16 cellular contexts compared by ENCODE assay signal in genomic region chr2:234966340-234966739, GRCh38. TPM values are rescaled to one million over a fixed set of nuclear protein-coding genes. Genes with fewer than 3 reads are reported as not detected.
DNase-seq lines count a peak whose midpoint lies in the region; ATAC-seq and TF ChIP-seq lines count a peak whose summit lies in the region.
"Had no signal": no experiment of that assay in that cellular context is flagged by ENCODE, and none has a peak within 500 bp of the region (broad histone marks: within the 10 kb centered on the region; RNA-seq: fewer than 3 reads in every experiment).

No MANE protein-coding gene starts in this region.

- H3K36me3 Mint-ChIP-seq in endodermal cell (ENCODE audit: low read depth): peaks cover 20% of the 10 kb centered on the region

- ATAC-seq in sciatic nerve: no peak
- ATAC-seq: GM23338, HepG2 had no signal

- H3K4me3 ChIP-seq in endodermal cell (ENCODE audit: low read length): no peak overlapping the region
- H3K4me3 ChIP-seq: GM23338 had no signal

- peaks cover 10% of the 10 kb centered on the region for H3K4me1 ChIP-seq in endodermal cell (ENCODE audit: control insufficient read depth, insufficient read depth, low read length)
- H3K4me1 ChIP-seq: Caco-2 had no signal

- H3K9me3 ChIP-seq in endodermal cell (ENCODE audit: control insufficient read depth, low read length): no peaks in the 10 kb centered on the region
- H3K9me3 ChIP-seq: BE2C, Caco-2 had no signal

- POLR2A ChIA-PET in HEK293T (lab: Yijun Ruan, JAX): no interaction called here

- no peak overlapping the region for H3K27ac Mint-ChIP-seq in endodermal cell
- H3K27ac Mint-ChIP-seq: CD4-positive, alpha-beta T cell; GM23338; IgD-negative memory B cell had no signal

- intact Hi-C loops in sciatic nerve (cut with DNase I): no loop called here

- H3K36me3 ChIP-seq in endodermal cell (ENCODE audit: control insufficient read depth, insufficient read depth, low read length): peaks cover 39% of the 10 kb centered on the region

- no peak overlapping the region for H3K9ac ChIP-seq in endodermal cell (ENCODE audit: extremely low read depth, low read length, poor library complexity, severe bottlenecking)

- H3K27ac ChIP-seq in endodermal cell (ENCODE audit: low read depth, low read length): no peak overlapping the region

- no peaks in the 10 kb centered on the region for H3K27me3 Mint-ChIP-seq in endodermal cell (ENCODE audit: insufficient read depth)

- no peak for TF ChIP-seq CTCF in endodermal cell (conservative IDR thresholded peaks at IDR 0.05)

- CTCF ChIA-PET in HEK293T (lab: Yijun Ruan, JAX): no interaction called here

- no peak for DNase-seq in HEK293T (ENCODE audit: extremely low spot score)
- peak; percentile 5 for DNase-seq in NOMO-1 treated with DMSO at 0.1 percent for 48 hours (lab: John Stamatoyannopoulos, UW; ENCODE audit: unreplicated experiment)
- DNase-seq in endodermal cell: peak; percentile 3
- peak; percentile 1 for DNase-seq in sciatic nerve (ENCODE audit: low spot score)
- no peak for DNase-seq in SHP77 (lab: John Stamatoyannopoulos, UW)
- DNase-seq in RPMI8226: no peak
- DNase-seq in activated T-cell treated with anti-CD3 and anti-CD28 coated beads, Interleukin-2, amount 50 U/mL, for 1 hour: no peak
- DNase-seq: ACHN; BE2C; C1 segment of cervical spinal cord; Caco-2; CD4-positive, alpha-beta T cell; HCEC 1CT had no signal

- H3K27me3 ChIP-seq in endodermal cell (ENCODE audit: control insufficient read depth, insufficient read depth, low read length, poor library complexity, severe bottlenecking): no peaks in the 10 kb centered on the region
- H3K27me3 ChIP-seq: BE2C had no signal

- H3K9me3 Mint-ChIP-seq in endodermal cell: no peaks in the 10 kb centered on the region
- H3K9me3 Mint-ChIP-seq: CD4-positive, alpha-beta T cell; GM23338; IgD-negative memory B cell had no signal

- no peak overlapping the region for H3K4me3 Mint-ChIP-seq in endodermal cell
- H3K4me3 Mint-ChIP-seq: CD4-positive, alpha-beta T cell; GM23338 had no signal

- peaks cover 26% of the 10 kb centered on the region for H3K4me1 Mint-ChIP-seq in endodermal cell
- H3K4me1 Mint-ChIP-seq: IgD-negative memory B cell had no signal

- 91 to 99% methylated on average over 6 of the region's 6 CpGs for WGBS in endodermal cell (ENCODE audit: insufficient coverage in 1 of 2, insufficient read length in 1 of 2), 2 experiments

TF ChIP-seq in HEK293T, 16 proteins besides CTCF, POLR2A, EP300 and RAD21:
- TF ChIP-seq ELF4 (IDR thresholded peaks at IDR 0.05): no peak
- TF ChIP-seq SP1 (IDR thresholded peaks at IDR 0.05): no peak
- no peak for TF ChIP-seq TARDBP (IDR thresholded peaks at IDR 0.05)
- TF ChIP-seq, protein P1, sequence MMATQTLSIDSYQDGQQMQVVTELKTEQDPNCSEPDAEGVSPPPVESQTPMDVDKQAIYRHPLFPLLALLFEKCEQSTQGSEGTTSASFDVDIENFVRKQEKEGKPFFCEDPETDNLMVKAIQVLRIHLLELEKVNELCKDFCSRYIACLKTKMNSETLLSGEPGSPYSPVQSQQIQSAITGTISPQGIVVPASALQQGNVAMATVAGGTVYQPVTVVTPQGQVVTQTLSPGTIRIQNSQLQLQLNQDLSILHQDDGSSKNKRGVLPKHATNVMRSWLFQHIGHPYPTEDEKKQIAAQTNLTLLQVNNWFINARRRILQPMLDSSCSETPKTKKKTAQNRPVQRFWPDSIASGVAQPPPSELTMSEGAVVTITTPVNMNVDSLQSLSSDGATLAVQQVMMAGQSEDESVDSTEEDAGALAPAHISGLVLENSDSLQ (IDR thresholded peaks at IDR 0.05): peak; percentile 61
TF ChIP-seq in HEK293T: peak in this region for 1.

RNA-seq across cellular contexts. Expression of gene SH3BP4, which starts 14.5 kb away (rescaled TPM):
- total RNA-seq in endodermal cell (10 to 100 TPM; 49.1 to 53.4 TPM), sciatic nerve (26.7 TPM)
- polyA plus RNA-seq in endodermal cell (2013, experiment 1 of 2): 77.6 TPM
- polyA plus RNA-seq in endodermal cell (2013, experiment 2 of 2): 78.9 TPM

Comparison
In these comparisons a context has a peak if more than half of its experiments do, and no peak if none do; other contexts are left out.
1. DNase-seq: peak in NOMO-1 treated with DMSO at 0.1 percent for 48 hours (single experiment), endodermal cell (single experiment) and sciatic nerve (single experiment); none in HEK293T (single experiment), SHP77 (0 of 2), RPMI8226 (single experiment) and activated T-cell treated with anti-CD3 and anti-CD28 coated beads, Interleukin-2, amount 50 U/mL, for 1 hour (single experiment).